Comparison of ENCODE assay signal across 8 cellular contexts in genomic region chr18:44325903-44326650, GRCh38.
DNase-seq lines count a peak whose midpoint lies in the region; ATAC-seq and TF ChIP-seq lines count a peak whose summit lies in the region.

No MANE protein-coding gene starts in this region.

- no peak for TF ChIP-seq POLR2A in breast epithelium (IDR thresholded peaks at IDR 0.05)

- no peak overlapping the region for H3K4me3 ChIP-seq in breast epithelium
- no peak overlapping the region for H3K4me3 ChIP-seq in coronary artery

- intact Hi-C loops in breast epithelium (cut with DNase I; ENCODE audit: low total_unique reads): no loop called here

- TF ChIP-seq CTCF in breast epithelium (IDR thresholded peaks at IDR 0.05) (peak in 2 of 3 donors; percentile 25 to 36), coronary artery (IDR thresholded peaks at IDR 0.05) (no peak)

- H3K27ac ChIP-seq in breast epithelium: no peak overlapping the region
- no peak overlapping the region for H3K27ac ChIP-seq in coronary artery

- H3K27me3 ChIP-seq in breast epithelium: no peaks in the 10 kb centered on the region

- peak; percentile 27 to 36 for DNase-seq in AML-193 (lab: John Stamatoyannopoulos, UW)
- DNase-seq in NCI-H226: peak; percentile 15
- DNase-seq in breast epithelium (ENCODE audit: low spot score in 2 of 2): no peak
- DNase-seq in left kidney (ENCODE audit: low read depth, low spot score): peak; percentile 73
- no peak for DNase-seq in coronary artery (ENCODE audit: low spot score)

- H3K4me1 ChIP-seq in breast epithelium: no peaks in the 10 kb centered on the region

- ATAC-seq in GM19351 (IDR thresholded peaks at IDR 0.05; ENCODE audit: unreplicated experiment): peak; percentile 65
- no peak for ATAC-seq in GM19455 (IDR thresholded peaks at IDR 0.05; ENCODE audit: unreplicated experiment)
- no peak for ATAC-seq in HG03439 (IDR thresholded peaks at IDR 0.05; ENCODE audit: unreplicated experiment)

- peaks cover 0 to under 1% of the 10 kb centered on the region in 2 donors for H3K9me3 ChIP-seq in breast epithelium

- H3K36me3 ChIP-seq in breast epithelium: no peaks in the 10 kb centered on the region

Comparison
In these comparisons a context has a peak if more than half of its experiments do, and no peak if none do; other contexts are left out.
1. DNase-seq: peak in AML-193 (2 of 2), NCI-H226 (single experiment) and left kidney (single experiment); none in breast epithelium (0 of 2) and coronary artery (single experiment).